23 cellular contexts compared by ENCODE assay signal in the genomic region with DNA sequence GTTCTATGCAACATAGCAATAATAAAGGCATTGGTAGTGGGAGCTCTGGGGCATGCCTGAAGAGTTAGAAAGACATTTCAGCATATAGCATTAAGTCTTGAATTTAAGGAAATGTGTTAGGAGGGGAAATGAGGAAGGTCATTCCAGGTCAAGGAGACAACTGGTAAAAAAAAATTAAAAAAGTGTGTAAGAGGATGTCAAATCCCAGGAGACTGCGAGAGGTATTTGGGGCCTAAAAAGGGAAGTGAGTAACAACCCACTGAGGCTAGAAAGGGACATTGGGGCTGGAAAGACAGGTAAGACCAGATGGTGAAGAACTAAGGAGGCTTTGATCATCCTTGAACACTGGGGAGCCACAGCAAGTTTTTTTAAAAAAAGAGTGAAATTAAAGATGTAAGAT.
DNase-seq lines count a peak whose midpoint lies in the region; ATAC-seq, FAIRE-seq and TF ChIP-seq lines count a peak whose summit lies in the region.
"Had no signal": no experiment of that assay in that cellular context is flagged by ENCODE, and none has a peak within 500 bp of the region (broad histone marks: within the 10 kb centered on the region; RNA-seq: fewer than 3 reads in every experiment).

No MANE protein-coding gene starts in this region.

- WGBS in K562 (ENCODE audit: insufficient coverage, low coverage, missing lambda C conversion rate): 80% methylated on average over 1 of the region's 1 CpG

- H3K27me3 ChIP-seq in BLaER1 (no peaks in the 10 kb centered on the region), HL-60 (ENCODE audit: insufficient read depth, poor library complexity, severe bottlenecking) (no peaks in the 10 kb centered on the region), K562 (ENCODE audit: control insufficient read depth in 2 of 2, insufficient read depth in 2 of 2, low read length in 2 of 2) (no peaks in the 10 kb centered on the region), Peyer's patch (no peaks in the 10 kb centered on the region)

- H3K9ac ChIP-seq in BLaER1 (no peak overlapping the region), K562 (ENCODE audit: insufficient read depth in 1 of 2, low read depth in 2 of 2, low read length in 2 of 2) (no peak overlapping the region)

- 0 out of 3 replicates have a peak, but pooled peaks cover 3% of the 10 kb centered on the region for H3K79me2 ChIP-seq in K562 (ENCODE audit: control insufficient read depth, insufficient read depth, low read length)

- H3K9me1 ChIP-seq in K562 (ENCODE audit: control insufficient read depth, insufficient read depth, low read length): no peaks in the 10 kb centered on the region

- no peak for TF ChIP-seq RAD21 in K562 (CRISPR knock-in tag; conservative IDR thresholded peaks at IDR 0.05 in 1 of 2, IDR thresholded peaks at IDR 0.05 in 1 of 2)

- ATAC-seq in K562 (no peak), HG02840 (IDR thresholded peaks at IDR 0.05; ENCODE audit: low FRiP score, unreplicated experiment) (no peak)
- ATAC-seq: GM12878, GM23338 had no signal

- H3K27ac ChIP-seq in BLaER1 (no peak overlapping the region), HL-60 (replicated peaks) (peak overlapping the region; percentile 12; the same call in 1 of the 2 replicates), K562 (ENCODE audit: extremely low read depth, low read depth, low read length) (no peak overlapping the region), Peyer's patch (no peak overlapping the region)
- H3K27ac ChIP-seq: PC-9 had no signal

- no peak for TF ChIP-seq POLR2A in NB4 (IDR thresholded peaks at IDR 0.05; ENCODE audit: extremely low read depth, insufficient read length)
- no peak for TF ChIP-seq POLR2A in K562 (conservative IDR thresholded peaks at IDR 0.05)
- no peak for TF ChIP-seq POLR2A in Peyer's patch (IDR thresholded peaks at IDR 0.05)

- FAIRE-seq in K562 (lab: Jason Lieb, UNC): no peak
- FAIRE-seq: GM12878 had no signal

- peaks cover 30% of the 10 kb centered on the region for H3K4me1 ChIP-seq in BLaER1
- 0 out of 5 replicates have a peak, but pooled peaks cover 0 to 3% of the 10 kb centered on the region in 2 experiments for H3K4me1 ChIP-seq in K562 (replicated peaks in 1 of 2; ENCODE audit: control insufficient read depth in 2 of 2, insufficient read depth in 2 of 2, low read length in 2 of 2)
- no peaks in the 10 kb centered on the region for H3K4me1 ChIP-seq in Peyer's patch
- H3K4me1 ChIP-seq: HAP-1 had no signal

- H3K4me2 ChIP-seq in BLaER1 (peak overlapping the region; percentile 67), K562 (ENCODE audit: insufficient read depth, low read length) (no peak overlapping the region)
- H3K4me2 ChIP-seq: GM23338, PC-9 had no signal

- no peak for TF ChIP-seq EP300 in K562 (IDR thresholded peaks at IDR 0.05; ENCODE audit: low read length)

- no peaks in the 10 kb centered on the region for H3K36me3 ChIP-seq in BLaER1
- H3K36me3 ChIP-seq in K562 (ENCODE audit: control insufficient read depth, insufficient read depth, low read length): no peaks in the 10 kb centered on the region
- H3K36me3 ChIP-seq in Peyer's patch: no peaks in the 10 kb centered on the region
- H3K36me3 ChIP-seq: HAP-1 had no signal

- H3K9me3 ChIP-seq in BLaER1 (no peaks in the 10 kb centered on the region), K562 (replicated peaks; ENCODE audit: control insufficient read depth, insufficient read depth, low read depth, low read length) (no peaks in the 10 kb centered on the region), Peyer's patch (no peaks in the 10 kb centered on the region)
- H3K9me3 ChIP-seq: HAP-1 had no signal

- POLR2A ChIA-PET in K562 (lab: Yijun Ruan, JAX): no interaction called here

- no TSS peak for BruUV-seq in K562 (replicated peaks; lab: Mats Ljungman, UMichigan)

- H3K4me3 ChIP-seq in BLaER1 (no peak overlapping the region), HL-60 (replicated peaks; ENCODE audit: insufficient read depth, low read length) (no peak overlapping the region), NB4 (ENCODE audit: low read depth, low read length) (no peak overlapping the region), K562 (no peak overlapping the region), Peyer's patch (no peak overlapping the region)
- H3K4me3 ChIP-seq: GM12878, GM23338, HAP-1, PC-9 had no signal

- H2AFZ ChIP-seq in K562 (ENCODE audit: low read depth, low read length): no peak overlapping the region
- H2AFZ ChIP-seq: GM23338, PC-9 had no signal

- DNase-seq in HL-60 (ENCODE audit: low read depth in 1 of 2, low spot score in 1 of 2) (peak in 1 of 2 experiments; percentile 39), NB4 (ENCODE audit: low read depth) (peak; percentile 92), K562 (ENCODE audit: extremely low read depth in 1 of 4, low spot score in 3 of 4) (no peak), Peyer's patch (no peak), cerebellar cortex (ENCODE audit: low spot score) (no peak)
- DNase-seq: 8988T; CD4-positive, alpha-beta T cell; HFFc6; NCI-H1092 treated with DMSO at 0.1 percent for 48 hours; NCI-H1436 treated with DMSO at 0.1 percent for 48 hours; NCI-H187 treated with DMSO at 0.1 percent for 48 hours; NCI-H446; NCI-H524 treated with DMSO at 0.1 percent for 48 hours; NCI-H774; PC-9; RPMI8226; SHP77; SW 1271 had no signal

- CTCF ChIA-PET in K562 (lab: Yijun Ruan, JAX; ENCODE audit: low intra/inter-chr PET ratio): no interaction called here

- H4K20me1 ChIP-seq in BLaER1 (no peaks in the 10 kb centered on the region), K562 (replicated peaks; ENCODE audit: control insufficient read depth, insufficient read depth, low read length) (no peaks in the 10 kb centered on the region)

- intact Hi-C loops in K562 (cut with micrococcal nuclease): no loop called here

- in situ Hi-C loops in K562 (cut with MboI): no loop called here

- no peak for TF ChIP-seq CTCF in HL-60 (IDR thresholded peaks at IDR 0.05; ENCODE audit: insufficient read depth, low read length)
- no peak for TF ChIP-seq CTCF in NB4 (IDR thresholded peaks at IDR 0.05; ENCODE audit: low read depth, low read length)
- no peak for TF ChIP-seq CTCF in K562 (IDR thresholded peaks at IDR 0.05 in 2 of 3, conservative IDR thresholded peaks at IDR 0.05 in 1 of 3; ENCODE audit: insufficient read depth in 2 of 3, low read depth in 1 of 3, low read length in 3 of 3)
- TF ChIP-seq CTCF in Peyer's patch (IDR thresholded peaks at IDR 0.05): no peak

TF ChIP-seq in K562, 482 proteins besides CTCF, POLR2A, EP300 and RAD21:
- TF ChIP-seq SPI1 (IDR thresholded peaks at IDR 0.05; ENCODE audit: borderline replicate concordance, low read depth, low read length) (peak; percentile 54; the same call in 1 of the 2 replicates), ZC3H11A (IDR thresholded peaks at IDR 0.05; ENCODE audit: low read depth, low read length) (no peak)
